In genomic region chr15:69724331-69724730, GRCh38 we compare ENCODE assay signal across 28 cellular contexts.
"Had no signal": no experiment of that assay in that cellular context is flagged by ENCODE, and none has a peak within 500 bp of the region (broad histone marks: within the 10 kb centered on the region; RNA-seq: fewer than 3 reads in every experiment).

No MANE protein-coding gene starts in this region.

- H3K9me3 Mint-ChIP-seq: activated CD4-positive, alpha-beta T cell treated with anti-CD3 and anti-CD28 coated beads, Interleukin-2, amount 10 ng/mL, durations not matched to agents 24 days and 14 days; activated T-cell treated with anti-CD3 and anti-CD28 coated beads, Interleukin-2, amount 50 U/mL, for 24 hours; stimulated activated effector memory CD8-positive, alpha-beta T cell treated with anti-CD3 and anti-CD28 coated beads, Interleukin-12 subunit alpha, Interleukin-12 subunit beta, amount 100 ng/mL, for 72 hours; stimulated activated naive CD8-positive, alpha-beta T cell treated with anti-CD3 and anti-CD28 coated beads, Interleukin-15, amount 100 ng/mL, for 72 hours; type B pancreatic cell had no signal

- H3K27me3 ChIP-seq: body of pancreas, colonic mucosa, gastrocnemius medialis, pancreas, uterus had no signal

- H3K4me3 Mint-ChIP-seq: activated CD4-positive, alpha-beta memory T cell treated with anti-CD3 and anti-CD28 coated beads for 36 hours; activated CD4-positive, alpha-beta T cell treated with anti-CD3 and anti-CD28 coated beads, Interleukin-2, amount 10 ng/mL, durations not matched to agents 24 days and 14 days; activated T-cell treated with anti-CD3 and anti-CD28 coated beads, Interleukin-2, amount 50 U/mL, for 24 hours; stimulated activated effector memory CD8-positive, alpha-beta T cell treated with anti-CD3 and anti-CD28 coated beads, Interleukin-12 subunit alpha, Interleukin-12 subunit beta, amount 100 ng/mL, for 72 hours; stimulated activated naive CD8-positive, alpha-beta T cell treated with anti-CD3 and anti-CD28 coated beads, Interleukin-15, amount 100 ng/mL, for 72 hours; type B pancreatic cell had no signal

- DNase-seq: activated CD4-positive, alpha-beta memory T cell treated with anti-CD3 and anti-CD28 coated beads for 36 hours; activated CD4-positive, alpha-beta T cell treated with anti-CD3 and anti-CD28 coated beads, Interleukin-2, amount 10 ng/mL, durations not matched to agents 24 days and 14 days; activated CD4-positive, CD25-positive, alpha-beta regulatory T cell treated with anti-CD3 and anti-CD28 coated beads, Interleukin-2, amount 50 U/mL, for 72 hours; activated CD8-positive, alpha-beta memory T cell treated with anti-CD3 and anti-CD28 coated beads, Interleukin-2, amount 50 U/mL, for 4 hours; activated gamma-delta T cell; activated naive CD4-positive, alpha-beta T cell treated with anti-CD3 and anti-CD28 coated beads, Interleukin-2, amount 50 U/mL, for 16 hours; activated T-cell treated with anti-CD3 and anti-CD28 coated beads, Interleukin-2, amount 50 U/mL, for 24 hours; body of pancreas; cerebellar nuclear complex; colonic mucosa; effector memory CD4-positive, alpha-beta T cell; erythroblast; glutamatergic neuron; islet precursor cell; left cardiac atrium; mammary epithelial cell; nucleus accumbens; pancreas; retina; stimulated activated CD4-positive, alpha-beta T cell treated with anti-CD3 and anti-CD28 coated beads, Interleukin-4, amount 100 ng/mL, for 24 hours; stimulated activated naive CD8-positive, alpha-beta T cell treated with anti-CD3 and anti-CD28 coated beads, Interleukin-15, amount 100 ng/mL, for 72 hours; uterus had no signal

- H3K9me3 ChIP-seq: body of pancreas, colonic mucosa, gastrocnemius medialis, pancreas, prostate gland, uterus had no signal

- H3K27ac ChIP-seq: body of pancreas, colonic mucosa, dorsolateral prefrontal cortex, gastrocnemius medialis, pancreas, prostate gland, uterus had no signal

- H3K4me3 ChIP-seq: body of pancreas, colonic mucosa, dorsolateral prefrontal cortex, gastrocnemius medialis, pancreas, prostate gland, skin epidermis, uterus had no signal

- H3K36me3 Mint-ChIP-seq: activated CD4-positive, alpha-beta memory T cell treated with anti-CD3 and anti-CD28 coated beads for 36 hours; type B pancreatic cell had no signal

- H3K36me3 ChIP-seq: colonic mucosa, gastrocnemius medialis, pancreas, prostate gland, uterus had no signal

- H3K27ac Mint-ChIP-seq: activated CD4-positive, alpha-beta memory T cell treated with anti-CD3 and anti-CD28 coated beads for 36 hours; activated CD4-positive, alpha-beta T cell treated with anti-CD3 and anti-CD28 coated beads, Interleukin-2, amount 10 ng/mL, durations not matched to agents 24 days and 14 days; activated T-cell treated with anti-CD3 and anti-CD28 coated beads, Interleukin-2, amount 50 U/mL, for 24 hours; stimulated activated effector memory CD8-positive, alpha-beta T cell treated with anti-CD3 and anti-CD28 coated beads, Interleukin-12 subunit alpha, Interleukin-12 subunit beta, amount 100 ng/mL, for 72 hours; type B pancreatic cell had no signal

- H3K4me1 ChIP-seq: body of pancreas, colonic mucosa, pancreas, prostate gland, uterus had no signal
